ENCODE assay signal across 23 cellular contexts in the genomic region with DNA sequence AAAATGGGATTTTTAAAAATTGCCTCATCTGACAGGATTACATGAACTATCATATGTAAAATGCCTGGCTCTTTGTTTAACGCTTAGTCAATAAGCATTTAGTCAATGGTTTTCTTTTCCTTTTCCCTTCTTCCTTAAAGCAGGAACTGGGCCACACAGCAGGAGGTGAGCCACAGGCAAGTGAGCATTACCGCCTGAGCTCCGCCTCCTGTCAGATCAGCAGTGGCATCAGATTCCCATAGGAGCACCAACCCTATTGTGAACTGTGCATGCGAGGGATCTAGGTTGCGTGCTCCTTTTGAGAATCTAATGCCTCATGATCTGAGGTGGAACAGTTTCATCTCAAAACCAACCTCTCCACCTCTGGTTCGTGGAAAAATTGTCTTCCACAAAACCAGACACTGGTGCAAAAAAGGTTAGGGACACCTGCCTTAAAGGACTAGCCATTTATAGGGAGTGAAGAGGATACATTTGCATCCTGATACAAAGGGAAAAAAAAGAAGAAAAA.
"Had no signal": no experiment of that assay in that cellular context is flagged by ENCODE, and none has a peak within 500 bp of the region (broad histone marks: within the 10 kb centered on the region; RNA-seq: fewer than 3 reads in every experiment).

No MANE protein-coding gene starts in this region.

- H3K36me3 ChIP-seq: colonic mucosa, sigmoid colon, stomach, suprapubic skin, tibial nerve had no signal

- H3K4me2 ChIP-seq: smooth muscle cell had no signal

- H3K27ac ChIP-seq: colonic mucosa, dorsolateral prefrontal cortex, sigmoid colon, stomach, suprapubic skin, tibial nerve had no signal

- DNase-seq: activated CD4-positive, alpha-beta T cell treated with anti-CD3 and anti-CD28 coated beads for 4 hours; activated CD4-positive, alpha-beta T cell treated with anti-CD3 and anti-CD28 coated beads, Interleukin-2, amount 50 U/mL, for 48 hours; activated CD4-positive, CD25-positive, alpha-beta regulatory T cell; activated CD8-positive, alpha-beta memory T cell treated with anti-CD3 and anti-CD28 coated beads, Interleukin-2, amount 50 U/mL, for 48 hours; activated naive CD4-positive, alpha-beta T cell treated with Interleukin-2 at 50 U/mL for 16 hours; activated naive CD8-positive, alpha-beta T cell treated with anti-CD3 and anti-CD28 coated beads, Interleukin-2, amount 10 ng/mL, durations not matched to agents 7 days and 5 days; activated T-cell treated with anti-CD3 and anti-CD28 coated beads, Interleukin-2, amount 50 U/mL, for 4 hours; amniotic stem cell; colonic mucosa; dorsolateral prefrontal cortex; effector memory CD8-positive, alpha-beta T cell; glutamatergic neuron; hippocampal formation; retina; sigmoid colon; stimulated activated CD4-positive, alpha-beta T cell treated with anti-CD3 and anti-CD28 coated beads, Interleukin-15, amount 100 ng/mL, for 24 hours; stomach had no signal

- ATAC-seq: activated T-cell treated with anti-CD3 and anti-CD28 coated beads, Interleukin-2, amount 50 U/mL, for 4 hours; effector memory CD8-positive, alpha-beta T cell; esophagus mucosa; natural killer cell treated with Interleukin-12 subunit alpha and Interleukin-12 subunit beta and Interleukin-15 and Interleukin-18, amount 100 ng/mL, for 72 hours; stimulated activated memory B cell treated with anti-CD40 and anti-IgM and Interleukin-4, amounts not matched to agents 10 μg/mL and 1 μg/mL and 100 μg/mL, for 72 hours had no signal

- H3K4me3 ChIP-seq: colonic mucosa, dorsolateral prefrontal cortex, sigmoid colon, smooth muscle cell, stomach, suprapubic skin, tibial nerve had no signal

- H3K4me1 ChIP-seq: colonic mucosa, sigmoid colon, stomach, suprapubic skin, tibial nerve had no signal

- H3K27me3 ChIP-seq: colonic mucosa, dorsolateral prefrontal cortex, sigmoid colon, stomach, suprapubic skin, tibial nerve had no signal

- H3K9me3 ChIP-seq: colonic mucosa, sigmoid colon, stomach, suprapubic skin, tibial nerve had no signal
